Comparison of ENCODE assay signal across 17 cellular contexts in genomic region chr5:6775595-6775994, GRCh38.
DNase-seq lines count a peak whose midpoint lies in the region; ATAC-seq and TF ChIP-seq lines count a peak whose summit lies in the region.
"Had no signal": no experiment of that assay in that cellular context is flagged by ENCODE, and none has a peak within 500 bp of the region (broad histone marks: within the 10 kb centered on the region; RNA-seq: fewer than 3 reads in every experiment).

No MANE protein-coding gene starts in this region.

- in situ Hi-C loops in gastrocnemius medialis (cut with MboI; ENCODE audit: low sequenced_read_pairs in 4 of 4): no loop called here

- intact Hi-C loops in gastrocnemius medialis (cut with DNase I; ENCODE audit: low total_unique reads): no loop called here

- TF ChIP-seq POLR2A in gastrocnemius medialis (IDR thresholded peaks at IDR 0.05): no peak

- H3K4me3 Mint-ChIP-seq in stimulated activated effector memory CD8-positive, alpha-beta T cell treated with anti-CD3 and anti-CD28 coated beads, Interleukin-12 subunit alpha, Interleukin-12 subunit beta, amount 100 ng/mL, for 72 hours: no peak overlapping the region
- H3K4me3 Mint-ChIP-seq: GM23338, H9, IgD-negative memory B cell had no signal

- H3K4me1 ChIP-seq in gastrocnemius medialis: peaks cover 2 to 6% of the 10 kb centered on the region in 2 donors

- H3K9me3 Mint-ChIP-seq in stimulated activated effector memory CD8-positive, alpha-beta T cell treated with anti-CD3 and anti-CD28 coated beads, Interleukin-12 subunit alpha, Interleukin-12 subunit beta, amount 100 ng/mL, for 72 hours: no peaks in the 10 kb centered on the region
- H3K9me3 Mint-ChIP-seq: GM23338 had no signal

- no peaks in the 10 kb centered on the region for H3K36me3 ChIP-seq in gastrocnemius medialis
- H3K36me3 ChIP-seq: BLaER1 treated with 17β-estradiol and CSF1 and Interleukin-3, amounts not matched to agents 10 nM and 100 nM had no signal

- ATAC-seq in GM21529 (IDR thresholded peaks at IDR 0.05; ENCODE audit: unreplicated experiment) (no peak), gastrocnemius medialis (no peak)
- no peak for ATAC-seq in stimulated activated effector memory CD8-positive, alpha-beta T cell treated with anti-CD3 and anti-CD28 coated beads, Interleukin-12 subunit alpha, Interleukin-12 subunit beta, amount 100 ng/mL, for 72 hours
- ATAC-seq: GM12878, GM23338 had no signal

- H3K4me1 Mint-ChIP-seq in stimulated activated effector memory CD8-positive, alpha-beta T cell treated with anti-CD3 and anti-CD28 coated beads, Interleukin-12 subunit alpha, Interleukin-12 subunit beta, amount 100 ng/mL, for 72 hours: peaks cover 7% of the 10 kb centered on the region
- H3K4me1 Mint-ChIP-seq: GM23338, H9 had no signal

- H3K27ac ChIP-seq in gastrocnemius medialis: no peak overlapping the region
- H3K27ac ChIP-seq: BLaER1 treated with 17β-estradiol and CSF1 and Interleukin-3, amounts not matched to agents 10 nM and 100 nM had no signal

- no peak overlapping the region for H3K27ac Mint-ChIP-seq in stimulated activated effector memory CD8-positive, alpha-beta T cell treated with anti-CD3 and anti-CD28 coated beads, Interleukin-12 subunit alpha, Interleukin-12 subunit beta, amount 100 ng/mL, for 72 hours
- H3K27ac Mint-ChIP-seq: CD4-positive, CD25-positive, alpha-beta regulatory T cell; IgD-negative memory B cell had no signal

- H3K9me3 ChIP-seq in gastrocnemius medialis: no peaks in the 10 kb centered on the region

- no peaks in the 10 kb centered on the region for H3K36me3 Mint-ChIP-seq in stimulated activated effector memory CD8-positive, alpha-beta T cell treated with anti-CD3 and anti-CD28 coated beads, Interleukin-12 subunit alpha, Interleukin-12 subunit beta, amount 100 ng/mL, for 72 hours
- H3K36me3 Mint-ChIP-seq: CD4-positive, CD25-positive, alpha-beta regulatory T cell had no signal

- DNase-seq in NCI-H510A treated with DMSO at 0.1 percent for 48 hours (lab: John Stamatoyannopoulos, UW) (peak; percentile 17), NCI-H510A (lab: John Stamatoyannopoulos, UW) (no peak), dermis blood vessel endothelial cell (peak; percentile 46), islet precursor cell (peak; percentile 42), midbrain (lab: John Stamatoyannopoulos, UW) (no peak), gastrocnemius medialis (no peak)
- no peak for DNase-seq in stimulated activated effector memory CD8-positive, alpha-beta T cell treated with anti-CD3 and anti-CD28 coated beads, Interleukin-12 subunit alpha, Interleukin-12 subunit beta, amount 100 ng/mL, for 72 hours (ENCODE audit: low spot score in 2 of 2)
- DNase-seq: 8988T; ACHN; CD4-positive, CD25-positive, alpha-beta regulatory T cell; DMS79; H9 had no signal

- H3K4me3 ChIP-seq in gastrocnemius medialis: no peak overlapping the region
- H3K4me3 ChIP-seq: BLaER1 treated with 17β-estradiol and CSF1 and Interleukin-3, amounts not matched to agents 10 nM and 100 nM; GM12878; GM23338 had no signal

- no peaks in the 10 kb centered on the region for H3K27me3 ChIP-seq in gastrocnemius medialis
- H3K27me3 ChIP-seq: BLaER1 treated with 17β-estradiol and CSF1 and Interleukin-3, amounts not matched to agents 10 nM and 100 nM had no signal

- no peak for TF ChIP-seq CTCF in gastrocnemius medialis (IDR thresholded peaks at IDR 0.05 in 4 of 5, conservative IDR thresholded peaks at IDR 0.05 in 1 of 5)

Comparison
In these comparisons a context has a peak if more than half of its experiments do, and no peak if none do; other contexts are left out.
1. DNase-seq: peak in NCI-H510A treated with DMSO at 0.1 percent for 48 hours (single experiment), dermis blood vessel endothelial cell (single experiment) and islet precursor cell (single experiment); none in NCI-H510A (single experiment), midbrain (single experiment), stimulated activated effector memory CD8-positive, alpha-beta T cell treated with anti-CD3 and anti-CD28 coated beads, Interleukin-12 subunit alpha, Interleukin-12 subunit beta, amount 100 ng/mL, for 72 hours (0 of 2) and gastrocnemius medialis (0 of 2).